Comparison of ENCODE assay signal across 26 cellular contexts in the genomic region with DNA sequence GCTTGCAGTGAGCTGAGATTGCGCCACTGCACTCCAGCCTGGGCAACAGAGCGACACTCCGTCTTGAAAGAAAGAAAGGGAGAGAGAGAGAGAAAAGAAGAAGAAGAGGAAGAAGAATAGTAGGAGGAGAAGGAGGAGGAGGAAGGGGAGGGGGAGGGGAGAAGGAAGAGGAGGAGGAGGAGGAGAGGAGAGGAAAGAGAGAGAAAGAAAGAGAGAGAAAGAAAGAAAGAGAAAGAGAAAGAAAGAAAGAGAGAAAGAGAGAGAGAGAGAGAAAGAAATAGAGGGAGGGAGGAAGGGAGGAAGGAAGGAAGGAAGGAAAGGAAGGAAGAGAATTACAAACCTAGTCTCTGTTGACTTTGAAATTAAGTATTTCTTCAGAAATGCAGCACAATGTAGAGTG. TPM values are rescaled to one million over a fixed set of nuclear protein-coding genes. Genes with fewer than 3 reads are reported as not detected.
DNase-seq lines count a peak whose midpoint lies in the region; ATAC-seq and TF ChIP-seq lines count a peak whose summit lies in the region.
"Had no signal": no experiment of that assay in that cellular context is flagged by ENCODE, and none has a peak within 500 bp of the region (broad histone marks: within the 10 kb centered on the region; RNA-seq: fewer than 3 reads in every experiment).

No MANE protein-coding gene starts in this region.

- H3K36me3 ChIP-seq in HEK293 (ENCODE audit: control insufficient read depth in 2 of 2, insufficient read depth in 1 of 2, low read length in 2 of 2) (no peaks in the 10 kb centered on the region), heart right ventricle (no peaks in the 10 kb centered on the region)
- H3K36me3 ChIP-seq: BE2C; BLaER1 treated with 17β-estradiol and CSF1 and Interleukin-3, amounts not matched to agents 10 nM and 100 nM; HAP-1 had no signal

- intact Hi-C loops in Right ventricle myocardium inferior (cut with DNase I): no loop called here
- intact Hi-C loops in heart right ventricle (cut with DNase I): loop anchor here in 1 of 10 donors (10.0 kb wide), 1 partner anchor 88 kb away; no protein-coding TSS in a partner anchor

- H3K9me3 ChIP-seq in HEK293 (ENCODE audit: control insufficient read depth, insufficient read depth, low read depth, low read length) (no peaks in the 10 kb centered on the region), heart right ventricle (no peaks in the 10 kb centered on the region)
- H3K9me3 ChIP-seq: A549; BE2C; BLaER1 treated with 17β-estradiol and CSF1 and Interleukin-3, amounts not matched to agents 10 nM and 100 nM; HAP-1 had no signal

- 85 to 93% methylated on average over 3 of the region's 3 CpGs for WGBS in heart right ventricle, 2 donors

- H3K27ac Mint-ChIP-seq in WTC11: no peak overlapping the region
- peak overlapping the region; percentile 26 for H3K27ac Mint-ChIP-seq in memory B cell
- peak overlapping the region; percentile 29 for H3K27ac Mint-ChIP-seq in progenitor cell of endocrine pancreas
- H3K27ac Mint-ChIP-seq: CD14-positive monocyte; CD4-positive, alpha-beta T cell had no signal

- H3K9me3 Mint-ChIP-seq in WTC11: no peaks in the 10 kb centered on the region
- H3K9me3 Mint-ChIP-seq in memory B cell: peaks cover 2% of the 10 kb centered on the region
- no peaks in the 10 kb centered on the region for H3K9me3 Mint-ChIP-seq in progenitor cell of endocrine pancreas (ENCODE audit: low read depth)
- H3K9me3 Mint-ChIP-seq: CD4-positive, alpha-beta T cell; CD8-positive, alpha-beta memory T cell had no signal

- H3K4me1 Mint-ChIP-seq in WTC11 (peaks cover 11% of the 10 kb centered on the region), memory B cell (peaks cover 11% of the 10 kb centered on the region), progenitor cell of endocrine pancreas (ENCODE audit: low read depth) (peaks cover 12% of the 10 kb centered on the region)

- ATAC-seq in WTC11 (no peak), memory B cell (ENCODE audit: low read depth) (no peak), Right ventricle myocardium inferior (no peak), GM19023 (IDR thresholded peaks at IDR 0.05; ENCODE audit: unreplicated experiment) (no peak), heart right ventricle (no peak)
- ATAC-seq: A549, GM12878 had no signal

- H3K4me1 ChIP-seq in HEK293 (ENCODE audit: control insufficient read depth, insufficient read depth, low read length) (no peaks in the 10 kb centered on the region), heart right ventricle (peaks cover 0 to 4% (median 0%) of the 10 kb centered on the region in 9 donors)
- H3K4me1 ChIP-seq: A549 had no signal

- POLR2A ChIA-PET in HEK293 (lab: Yijun Ruan, JAX): interaction anchor here (0.6 to 0.7 kb wide), 2 partner anchors 18 to 394 kb away, joined by 3 to 4 read pairs; no protein-coding TSS in a partner anchor
- POLR2A ChIA-PET in WTC11 (lab: Charles Lee): no interaction called here

- CTCF ChIA-PET in HEK293 (lab: Yijun Ruan, JAX) (interaction anchor here (0.6 to 1.2 kb wide), 5 partner anchors 31 to 194 kb away, joined by 3 to 6 read pairs (median 4); no protein-coding TSS in a partner anchor), WTC11 (lab: Charles Lee) (interaction anchor here (1.0 kb wide), 1 partner anchor 22 kb away, joined by 3 read pairs; no protein-coding TSS in a partner anchor)

- H3K27ac ChIP-seq in HEK293 (ENCODE audit: extremely low read depth, low read depth, low read length) (no peak overlapping the region), heart right ventricle (no peak overlapping the region)
- H3K27ac ChIP-seq: A549; BLaER1 treated with 17β-estradiol and CSF1 and Interleukin-3, amounts not matched to agents 10 nM and 100 nM had no signal

- H3K4me3 Mint-ChIP-seq in WTC11 (no peak overlapping the region), memory B cell (no peak overlapping the region), progenitor cell of endocrine pancreas (ENCODE audit: low read depth) (no peak overlapping the region)
- H3K4me3 Mint-ChIP-seq: CD14-positive monocyte; CD4-positive, alpha-beta T cell; CD8-positive, alpha-beta memory T cell had no signal

- no peak overlapping the region for H3K4me3 ChIP-seq in HEK293 (ENCODE audit: low read depth, low read length)
- no peak overlapping the region for H3K4me3 ChIP-seq in heart right ventricle
- H3K4me3 ChIP-seq: A549; BLaER1 treated with 17β-estradiol and CSF1 and Interleukin-3, amounts not matched to agents 10 nM and 100 nM; GM12878; HAP-1 had no signal

- H3K36me3 Mint-ChIP-seq in WTC11 (no peaks in the 10 kb centered on the region), memory B cell (no peaks in the 10 kb centered on the region), progenitor cell of endocrine pancreas (ENCODE audit: insufficient read depth) (no peaks in the 10 kb centered on the region)
- H3K36me3 Mint-ChIP-seq: CD14-positive monocyte; CD8-positive, alpha-beta memory T cell had no signal

- TF ChIP-seq CTCF in HEK293 (tag by site-specific recombination; IDR thresholded peaks at IDR 0.05) (no peak), WTC11 (IDR thresholded peaks at IDR 0.05) (no peak), progenitor cell of endocrine pancreas (IDR thresholded peaks at IDR 0.05; ENCODE audit: unreplicated experiment) (no peak), heart right ventricle (IDR thresholded peaks at IDR 0.05) (no peak)

- H3K27me3 Mint-ChIP-seq in WTC11 (ENCODE audit: low read depth) (no peaks in the 10 kb centered on the region), memory B cell (no peaks in the 10 kb centered on the region), progenitor cell of endocrine pancreas (no peaks in the 10 kb centered on the region)
- H3K27me3 Mint-ChIP-seq: CD4-positive, alpha-beta T cell had no signal

- no peaks in the 10 kb centered on the region for H3K27me3 ChIP-seq in heart right ventricle
- H3K27me3 ChIP-seq: BE2C; BLaER1 treated with 17β-estradiol and CSF1 and Interleukin-3, amounts not matched to agents 10 nM and 100 nM had no signal

- DNase-seq in WTC11 (ENCODE audit: low spot score): no peak
- DNase-seq in memory B cell (ENCODE audit: low spot score in 2 of 2): no peak
- no peak for DNase-seq in progenitor cell of endocrine pancreas (ENCODE audit: low spot score, unreplicated experiment)
- DNase-seq in Right ventricle myocardium inferior (ENCODE audit: missing footprints): no peak
- DNase-seq in DMS 273 treated with DMSO at 0.1 percent for 48 hours (lab: John Stamatoyannopoulos, UW): no peak
- no peak for DNase-seq in heart right ventricle
- DNase-seq: 8988T; ACHN; AML-193; BE2C; Calu3; CD4-positive, alpha-beta T cell; CD8-positive, alpha-beta memory T cell; COR-L47; DMS153; DMS79; EL; GDM1; GOT3 had no signal

TF ChIP-seq in HEK293, 187 proteins besides CTCF, POLR2A, EP300 and RAD21:
- peak; percentile 96 for TF ChIP-seq ZNF366 (tag by site-specific recombination; conservative IDR thresholded peaks at IDR 0.05)
- TF ChIP-seq ZNF239 (tag by site-specific recombination; IDR thresholded peaks at IDR 0.05): 0 out of 2 replicates have a peak, but pooled peaks have one; percentile 21
- peak; percentile 55 for TF ChIP-seq ZNF596 (tag by site-specific recombination; IDR thresholded peaks at IDR 0.05)
- TF ChIP-seq ZNF558 (tag by site-specific recombination; IDR thresholded peaks at IDR 0.05): no peak
- peak; percentile 80 for TF ChIP-seq PRDM1 (tag by site-specific recombination; IDR thresholded peaks at IDR 0.05)
- TF ChIP-seq, protein P1, sequence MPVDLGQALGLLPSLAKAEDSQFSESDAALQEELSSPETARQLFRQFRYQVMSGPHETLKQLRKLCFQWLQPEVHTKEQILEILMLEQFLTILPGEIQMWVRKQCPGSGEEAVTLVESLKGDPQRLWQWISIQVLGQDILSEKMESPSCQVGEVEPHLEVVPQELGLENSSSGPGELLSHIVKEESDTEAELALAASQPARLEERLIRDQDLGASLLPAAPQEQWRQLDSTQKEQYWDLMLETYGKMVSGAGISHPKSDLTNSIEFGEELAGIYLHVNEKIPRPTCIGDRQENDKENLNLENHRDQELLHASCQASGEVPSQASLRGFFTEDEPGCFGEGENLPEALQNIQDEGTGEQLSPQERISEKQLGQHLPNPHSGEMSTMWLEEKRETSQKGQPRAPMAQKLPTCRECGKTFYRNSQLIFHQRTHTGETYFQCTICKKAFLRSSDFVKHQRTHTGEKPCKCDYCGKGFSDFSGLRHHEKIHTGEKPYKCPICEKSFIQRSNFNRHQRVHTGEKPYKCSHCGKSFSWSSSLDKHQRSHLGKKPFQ (tag by site-specific recombination; IDR thresholded peaks at IDR 0.05): peak; percentile 88

TF ChIP-seq in WTC11, 78 proteins besides CTCF, POLR2A, EP300 and RAD21 (continues in another document):
- TF ChIP-seq, protein P2, sequence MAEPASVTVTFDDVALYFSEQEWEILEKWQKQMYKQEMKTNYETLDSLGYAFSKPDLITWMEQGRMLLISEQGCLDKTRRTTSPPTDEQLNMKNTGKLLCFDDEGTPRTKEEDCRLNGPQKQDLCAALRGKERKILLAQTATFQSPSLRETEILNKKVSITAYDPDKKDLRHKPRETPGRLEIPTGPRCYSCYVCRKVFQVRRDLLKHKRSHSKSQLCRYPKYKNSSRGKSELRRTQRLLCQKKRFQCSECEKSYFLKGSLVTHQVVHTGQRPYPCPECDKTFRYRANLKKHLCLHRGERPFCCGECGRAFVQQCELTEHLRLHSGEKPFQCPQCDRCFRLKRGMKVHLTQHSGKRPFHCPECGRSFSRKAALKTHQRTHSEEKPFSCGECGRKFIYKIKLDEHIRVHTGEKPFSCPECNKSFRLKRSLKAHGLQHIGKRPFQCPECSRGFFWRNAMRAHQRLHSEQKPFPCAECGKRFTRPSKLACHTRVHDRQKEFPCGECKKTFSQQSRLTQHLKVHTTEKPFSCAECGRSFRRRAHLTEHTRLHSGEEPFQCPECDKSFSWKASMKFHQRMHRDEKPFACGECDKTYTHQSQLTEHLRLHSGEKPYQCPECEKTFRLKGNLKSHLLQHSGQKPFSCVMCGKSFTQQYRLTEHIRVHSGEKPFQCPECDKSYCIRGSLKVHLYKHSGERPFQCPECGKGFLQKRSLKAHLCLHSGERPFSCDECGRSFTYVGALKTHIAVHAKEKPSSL (CRISPR knock-in tag; conservative IDR thresholded peaks at IDR 0.05): no peak

RNA-seq across cellular contexts. Expression of gene SRPK2, which starts 7.8 kb away (rescaled TPM):
- 50.5 to 54.8 TPM (median 52.0 TPM) in 3 replicates for total RNA-seq in WTC11 (2021)
- total RNA-seq in progenitor cell of endocrine pancreas: 78.8 and 79.3 TPM in 2 replicates
- total RNA-seq in Right ventricle myocardium inferior: 26.8 TPM
- 10 to 100 TPM; 30.3 to 40.4 (median 36.6) TPM for total RNA-seq in heart right ventricle
- polyA plus RNA-seq in heart right ventricle: 10 to 100 TPM; 10.5 to 11.1 TPM
